In genomic region chr12:85874064-85874463, GRCh38 we compare ENCODE assay signal across 9 cellular contexts. TPM values are rescaled to one million over a fixed set of nuclear protein-coding genes. Genes with fewer than 3 reads are reported as not detected.
DNase-seq lines count a peak whose midpoint lies in the region; ATAC-seq, FAIRE-seq and TF ChIP-seq lines count a peak whose summit lies in the region.
"Had no signal": no experiment of that assay in that cellular context is flagged by ENCODE, and none has a peak within 500 bp of the region (broad histone marks: within the 10 kb centered on the region; RNA-seq: fewer than 3 reads in every experiment).

A gene with protein sequence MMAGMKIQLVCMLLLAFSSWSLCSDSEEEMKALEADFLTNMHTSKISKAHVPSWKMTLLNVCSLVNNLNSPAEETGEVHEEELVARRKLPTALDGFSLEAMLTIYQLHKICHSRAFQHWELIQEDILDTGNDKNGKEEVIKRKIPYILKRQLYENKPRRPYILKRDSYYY (plus strand): TSS chr12:85874295. CDS start chr12:85874404, 109 bp downstream.

- no peak within 1 kb of the TSS for H3K9ac ChIP-seq in keratinocyte (ENCODE audit: control insufficient read depth, extremely low read depth, insufficient read depth, low read length)

- dilution Hi-C loops in keratinocyte (cut with MboI; ENCODE audit: extremely low pct_ligation_motif_present, low sequenced_read_pairs): loop anchor here (25.0 kb wide), 1 partner anchor 387 kb away; no protein-coding TSS in a partner anchor

- FAIRE-seq in keratinocyte (lab: Jason Lieb, UNC): no peak
- no peak for FAIRE-seq in H54 (lab: Jason Lieb, UNC)

- no peaks in the 10 kb centered on the region for H3K79me2 ChIP-seq in keratinocyte (ENCODE audit: control insufficient read depth, insufficient read depth, low read length)

- intact Hi-C loops in left colon (cut with DNase I, micrococcal nuclease): no loop called here

- H3K4me2 ChIP-seq in keratinocyte (ENCODE audit: control insufficient read depth, extremely low read depth, insufficient read depth, low read depth, low read length): no peak within 1 kb of the TSS

- H4K20me1 ChIP-seq in keratinocyte (ENCODE audit: control insufficient read depth, extremely low read depth, insufficient read depth, low read length): no peaks in the 10 kb centered on the region

- no peaks in the 10 kb centered on the region for H3K4me1 ChIP-seq in keratinocyte (ENCODE audit: control insufficient read depth, extremely low read depth, insufficient read depth, low read length)

- H3K27ac ChIP-seq in keratinocyte (ENCODE audit: control insufficient read depth, insufficient read depth, low read length): no peak within 1 kb of the TSS
- H3K27ac ChIP-seq: epithelial cell of prostate had no signal

- no peak for TF ChIP-seq CTCF in keratinocyte (optimal IDR thresholded peaks at IDR 0.05 in 1 of 3, IDR thresholded peaks at IDR 0.05 in 1 of 3, conservative IDR thresholded peaks at IDR 0.05 in 1 of 3; ENCODE audit: extremely low read depth in 1 of 3, insufficient read depth in 2 of 3, low read length in 3 of 3)

- H2AFZ ChIP-seq in keratinocyte (ENCODE audit: control insufficient read depth, low read length): peak within 1 kb of the TSS; percentile 36

- DNase-seq in NCI-H82 treated with DMSO at 0.1 percent for 48 hours (lab: John Stamatoyannopoulos, UW; ENCODE audit: unreplicated experiment) (peak; percentile 7), keratinocyte (ENCODE audit: low read depth, low spot score) (no peak), left colon (no peak), H54 (ENCODE audit: insufficient read length, low spot score) (no peak), activated T-cell treated with anti-CD3 and anti-CD28 coated beads for 4 hours (no peak), HK-2 (ENCODE audit: unreplicated experiment) (no peak)

- no peaks in the 10 kb centered on the region for H3K9me3 ChIP-seq in keratinocyte (ENCODE audit: control insufficient read depth, low read depth, low read length)

- H3K27me3 ChIP-seq in keratinocyte (ENCODE audit: control insufficient read depth, extremely low read depth, insufficient read depth, low read length): no peaks in the 10 kb centered on the region

- no peak within 1 kb of the TSS for H3K4me3 ChIP-seq in keratinocyte (ENCODE audit: control insufficient read depth in 2 of 3, extremely low read depth in 1 of 3, insufficient read depth in 2 of 3, low read depth in 1 of 3, low read length in 3 of 3)

- H3K9me1 ChIP-seq in keratinocyte (ENCODE audit: control insufficient read depth, extremely low read depth, insufficient read depth, low read length): no peaks in the 10 kb centered on the region

- TF ChIP-seq POLR2A in H54 (IDR thresholded peaks at IDR 0.05; ENCODE audit: low read depth, low read length): no peak

- no peaks in the 10 kb centered on the region for H3K36me3 ChIP-seq in keratinocyte (ENCODE audit: control insufficient read depth in 2 of 2, extremely low read depth in 1 of 2, insufficient read depth in 2 of 2, low read length in 2 of 2)

- ATAC-seq in GM19025 (IDR thresholded peaks at IDR 0.05; ENCODE audit: low read depth, unreplicated experiment) (peak; percentile 65), HG02943 (IDR thresholded peaks at IDR 0.05; ENCODE audit: low read depth, unreplicated experiment) (peak; percentile 90), left colon (no peak)

RNA-seq across cellular contexts. Expression of the gene that starts here (rescaled TPM):
- polyA plus RNA-seq in keratinocyte: not detected in 3 replicates
- not detected for polyA plus RNA-seq in keratinocyte (2011; ENCODE audit: low read depth)
- not detected in 2 replicates for polyA plus RNA-seq in keratinocyte (2011; cell fraction: cytosol; rRNA removed)
- not detected in 2 replicates for polyA plus RNA-seq in keratinocyte (2011; cell fraction: nucleus; rRNA removed)
- polyA plus RNA-seq in keratinocyte (2012; ENCODE audit: low replicate concordance): not detected in 2 replicates
- not detected in 3 replicates for polyA minus RNA-seq in keratinocyte
- polyA minus RNA-seq in keratinocyte (2011; cell fraction: cytosol; rRNA and poly(A)+ RNA removed): not detected
- polyA minus RNA-seq in keratinocyte (2011; cell fraction: nucleus; rRNA and poly(A)+ RNA removed): not detected in 2 replicates
- total RNA-seq in left colon: under 1 TPM; 0.31 to 0.34 TPM
